ENCODE assay signal across 27 cellular contexts in genomic region chr15:99993681-99994131, GRCh38.
"Had no signal": no experiment of that assay in that cellular context is flagged by ENCODE, and none has a peak within 500 bp of the region (broad histone marks: within the 10 kb centered on the region; RNA-seq: fewer than 3 reads in every experiment).

No MANE protein-coding gene starts in this region.

- H3K27ac Mint-ChIP-seq: activated CD4-positive, alpha-beta T cell treated with anti-CD3 and anti-CD28 coated beads, Interleukin-2, amount 10 ng/mL, durations not matched to agents 7 days and 5 days; activated CD8-positive, alpha-beta memory T cell treated with anti-CD3 and anti-CD28 coated beads, Interleukin-2, amount 10 ng/mL, durations not matched to agents 7 days and 5 days; activated CD8-positive, alpha-beta T cell treated with anti-CD3 and anti-CD28 coated beads for 36 hours; activated naive CD4-positive, alpha-beta T cell treated with anti-CD3 and anti-CD28 coated beads, Interleukin-2, amount 10 ng/mL, durations not matched to agents 7 days and 5 days; activated T-helper 2 cell treated with anti-CD3 and anti-CD28 coated beads, Interferon-gamma antibody, Interleukin-2, Interleukin-4, amounts not matched to agents 10 μg/mL and 5 μg/mL and 100 μg/mL, durations not matched to agents 14 hours and 24 hours and 36 hours; natural killer cell; stimulated activated naive CD8-positive, alpha-beta T cell treated with anti-CD3 and anti-CD28 coated beads, Interleukin-15, Interleukin-2, amounts not matched to agents 100 ng/mL and 50 ng/mL, for 24 hours; T-cell; T-helper 2 cell treated with Interferon-gamma antibody and Interleukin-4, amounts not matched to agents 5 μg/mL and 100 μg/mL, for 36 hours had no signal

- H3K4me1 Mint-ChIP-seq: activated CD4-positive, alpha-beta T cell treated with anti-CD3 and anti-CD28 coated beads, Interleukin-2, amount 10 ng/mL, durations not matched to agents 7 days and 5 days; activated CD8-positive, alpha-beta memory T cell treated with anti-CD3 and anti-CD28 coated beads, Interleukin-2, amount 10 ng/mL, durations not matched to agents 7 days and 5 days; activated naive CD4-positive, alpha-beta T cell treated with anti-CD3 and anti-CD28 coated beads, Interleukin-2, amount 10 ng/mL, durations not matched to agents 7 days and 5 days; natural killer cell; T-cell had no signal

- H3K36me3 Mint-ChIP-seq: activated CD8-positive, alpha-beta memory T cell treated with anti-CD3 and anti-CD28 coated beads, Interleukin-2, amount 10 ng/mL, durations not matched to agents 7 days and 5 days; activated naive CD4-positive, alpha-beta T cell treated with anti-CD3 and anti-CD28 coated beads, Interleukin-2, amount 10 ng/mL, durations not matched to agents 7 days and 5 days; natural killer cell had no signal

- H3K27me3 ChIP-seq: body of pancreas, cardiac muscle cell, foreskin keratinocyte, sigmoid colon, tibial nerve had no signal

- H3K36me3 ChIP-seq: cardiac muscle cell, left ventricle myocardium inferior, sigmoid colon had no signal

- FAIRE-seq: urothelium cell line had no signal

- H3K9me3 ChIP-seq: body of pancreas, left ventricle myocardium inferior, sigmoid colon, tibial nerve had no signal

- H3K9ac ChIP-seq: parathyroid adenoma had no signal

- H3K9me3 Mint-ChIP-seq: activated CD4-positive, alpha-beta T cell treated with anti-CD3 and anti-CD28 coated beads, Interleukin-2, amount 10 ng/mL, durations not matched to agents 7 days and 5 days; activated CD8-positive, alpha-beta T cell treated with anti-CD3 and anti-CD28 coated beads for 36 hours; activated naive CD4-positive, alpha-beta T cell treated with anti-CD3 and anti-CD28 coated beads, Interleukin-2, amount 10 ng/mL, durations not matched to agents 7 days and 5 days; activated T-cell treated with anti-CD3 and anti-CD28 coated beads, Interleukin-2, amount 50 U/mL, for 4 hours; activated T-helper 2 cell treated with anti-CD3 and anti-CD28 coated beads, Interferon-gamma antibody, Interleukin-2, Interleukin-4, amounts not matched to agents 10 μg/mL and 5 μg/mL and 100 μg/mL, durations not matched to agents 14 hours and 24 hours and 36 hours; stimulated activated naive CD8-positive, alpha-beta T cell treated with anti-CD3 and anti-CD28 coated beads, Interleukin-15, Interleukin-2, amounts not matched to agents 100 ng/mL and 50 ng/mL, for 24 hours; T-cell; T-helper 2 cell treated with Interferon-gamma antibody and Interleukin-4, amounts not matched to agents 5 μg/mL and 100 μg/mL, for 36 hours had no signal

- H3K4me1 ChIP-seq: body of pancreas, left ventricle myocardium inferior, parathyroid adenoma, sigmoid colon, tibial nerve had no signal

- H3K4me3 ChIP-seq: body of pancreas, cardiac muscle cell, left ventricle myocardium inferior, sigmoid colon, tibial nerve had no signal

- ATAC-seq: activated CD8-positive, alpha-beta memory T cell treated with anti-CD3 and anti-CD28 coated beads, Interleukin-2, amount 10 ng/mL, durations not matched to agents 7 days and 5 days; activated CD8-positive, alpha-beta T cell treated with anti-CD3 and anti-CD28 coated beads for 36 hours; activated T-cell treated with anti-CD3 and anti-CD28 coated beads, Interleukin-2, amount 50 U/mL, for 4 hours; body of pancreas; foreskin keratinocyte; natural killer cell; SK-N-SH treated with all-trans-retinoic acid at 6 μM for 48 hours; T-cell had no signal

- H3K27ac ChIP-seq: body of pancreas, cardiac muscle cell, foreskin keratinocyte, left ventricle myocardium inferior, parathyroid adenoma, sigmoid colon, tibial nerve, VCaP had no signal

- H3K79me2 ChIP-seq: parathyroid adenoma had no signal

- DNase-seq: activated CD4-positive, alpha-beta T cell treated with anti-CD3 and anti-CD28 coated beads, Interleukin-2, amount 10 ng/mL, durations not matched to agents 7 days and 5 days; activated CD4-positive, CD25-positive, alpha-beta regulatory T cell treated with anti-CD3 and anti-CD28 coated beads, Interleukin-2, amount 50 U/mL, for 72 hours; activated CD8-positive, alpha-beta memory T cell treated with anti-CD3 and anti-CD28 coated beads, Interleukin-2, amount 10 ng/mL, durations not matched to agents 7 days and 5 days; activated CD8-positive, alpha-beta T cell treated with anti-CD3 and anti-CD28 coated beads for 36 hours; activated naive CD4-positive, alpha-beta T cell treated with anti-CD3 and anti-CD28 coated beads, Interleukin-2, amount 10 ng/mL, durations not matched to agents 7 days and 5 days; activated T-cell treated with anti-CD3 and anti-CD28 coated beads, Interleukin-2, amount 50 U/mL, for 4 hours; anterior cingulate cortex; body of pancreas; dermis blood vessel endothelial cell; effector CD8-positive, alpha-beta T cell; foreskin keratinocyte; kidney glomerular epithelial cell; left ventricle myocardium inferior; midbrain; natural killer cell; stimulated activated CD4-positive, alpha-beta T cell treated with anti-CD3 and anti-CD28 coated beads, Interleukin-4, amount 100 ng/mL, for 4 hours; T-cell had no signal

- H3K27me3 Mint-ChIP-seq: activated CD4-positive, alpha-beta T cell treated with anti-CD3 and anti-CD28 coated beads, Interleukin-2, amount 10 ng/mL, durations not matched to agents 7 days and 5 days; activated CD8-positive, alpha-beta memory T cell treated with anti-CD3 and anti-CD28 coated beads, Interleukin-2, amount 10 ng/mL, durations not matched to agents 7 days and 5 days; activated CD8-positive, alpha-beta T cell treated with anti-CD3 and anti-CD28 coated beads for 36 hours; activated naive CD4-positive, alpha-beta T cell treated with anti-CD3 and anti-CD28 coated beads, Interleukin-2, amount 10 ng/mL, durations not matched to agents 7 days and 5 days; stimulated activated naive CD8-positive, alpha-beta T cell treated with anti-CD3 and anti-CD28 coated beads, Interleukin-15, Interleukin-2, amounts not matched to agents 100 ng/mL and 50 ng/mL, for 24 hours; T-cell had no signal

- H3K4me3 Mint-ChIP-seq: activated CD4-positive, alpha-beta T cell treated with anti-CD3 and anti-CD28 coated beads, Interleukin-2, amount 10 ng/mL, durations not matched to agents 7 days and 5 days; activated CD8-positive, alpha-beta memory T cell treated with anti-CD3 and anti-CD28 coated beads, Interleukin-2, amount 10 ng/mL, durations not matched to agents 7 days and 5 days; activated CD8-positive, alpha-beta T cell treated with anti-CD3 and anti-CD28 coated beads for 36 hours; activated naive CD4-positive, alpha-beta T cell treated with anti-CD3 and anti-CD28 coated beads, Interleukin-2, amount 10 ng/mL, durations not matched to agents 7 days and 5 days; activated T-cell treated with anti-CD3 and anti-CD28 coated beads, Interleukin-2, amount 50 U/mL, for 4 hours; natural killer cell; stimulated activated naive CD8-positive, alpha-beta T cell treated with anti-CD3 and anti-CD28 coated beads, Interleukin-15, Interleukin-2, amounts not matched to agents 100 ng/mL and 50 ng/mL, for 24 hours; T-cell; T-helper 2 cell treated with Interferon-gamma antibody and Interleukin-4, amounts not matched to agents 5 μg/mL and 100 μg/mL, for 36 hours had no signal

- H2AFZ ChIP-seq: parathyroid adenoma had no signal
